In the genomic region with DNA sequence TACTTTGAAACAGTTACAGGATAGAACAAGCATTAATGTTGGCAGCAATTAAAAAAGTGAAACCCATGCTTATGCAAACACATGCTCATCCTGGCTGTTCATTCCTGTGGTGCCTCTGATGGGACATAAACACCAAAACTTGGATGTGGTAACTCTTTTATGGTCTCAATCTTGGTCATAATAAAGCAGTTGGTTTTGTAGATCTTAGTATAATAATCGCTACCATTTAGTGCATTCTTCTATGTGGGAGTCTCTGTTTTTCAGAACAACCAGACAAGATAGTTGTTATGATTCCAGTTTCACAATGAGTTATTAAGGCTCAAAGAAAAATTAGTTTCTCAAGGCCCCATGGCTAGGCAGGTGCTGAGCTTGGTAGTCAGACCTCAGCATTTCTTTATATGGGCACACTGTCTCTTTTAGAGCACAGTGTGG, we compare ENCODE assay signal across 10 cellular contexts.
DNase-seq lines count a peak whose midpoint lies in the region; ATAC-seq and TF ChIP-seq lines count a peak whose summit lies in the region.
"Had no signal": no experiment of that assay in that cellular context is flagged by ENCODE, and none has a peak within 500 bp of the region (broad histone marks: within the 10 kb centered on the region; RNA-seq: fewer than 3 reads in every experiment).

No MANE protein-coding gene starts in this region.

- peaks cover 0 to 26% of the 10 kb centered on the region in 2 donors for H3K36me3 ChIP-seq in vagina

- intact Hi-C loops in vagina (cut with DNase I), result no loop called here

- no peak overlapping the region for H3K27ac ChIP-seq in vagina

- H3K27me3 Mint-ChIP-seq in activated naive CD8-positive, alpha-beta T cell, result no peaks in the 10 kb centered on the region

- H3K27me3 ChIP-seq in vagina, result no peaks in the 10 kb centered on the region

- ATAC-seq in GM19328 (IDR thresholded peaks at IDR 0.05; ENCODE audit: unreplicated experiment), result peak; percentile 69
- peak; percentile 50 for ATAC-seq in HG03108 (IDR thresholded peaks at IDR 0.05; ENCODE audit: unreplicated experiment)

- H3K27ac Mint-ChIP-seq in activated naive CD8-positive, alpha-beta T cell, result peak overlapping the region; percentile 88

- H3K36me3 Mint-ChIP-seq in activated naive CD8-positive, alpha-beta T cell, result peaks cover 8% of the 10 kb centered on the region

- H3K9me3 ChIP-seq in vagina, result no peaks in the 10 kb centered on the region

- DNase-seq in GM04504 (ENCODE audit: low read depth), result peak; percentile 15
- no peak for DNase-seq in COR-L47 (lab: John Stamatoyannopoulos, UW)
- DNase-seq in hypothalamus (lab: John Stamatoyannopoulos, UW), result no peak
- DNase-seq in SK-N-DZ (ENCODE audit: low spot score), result no peak
- DNase-seq in vagina (ENCODE audit: extremely low spot score in 2 of 2), result no peak
- DNase-seq: DMS53, KG1 had no signal

- no peak for TF ChIP-seq CTCF in vagina (IDR thresholded peaks at IDR 0.05)

- peaks cover 29% of the 10 kb centered on the region for H3K4me1 Mint-ChIP-seq in activated naive CD8-positive, alpha-beta T cell (ENCODE audit: low read depth)

- peak overlapping the region; percentile 48 for H3K4me3 Mint-ChIP-seq in activated naive CD8-positive, alpha-beta T cell

- H3K4me3 ChIP-seq in vagina, result no peak overlapping the region

- no peaks in the 10 kb centered on the region for H3K4me1 ChIP-seq in vagina

- no peaks in the 10 kb centered on the region for H3K9me3 Mint-ChIP-seq in activated naive CD8-positive, alpha-beta T cell (ENCODE audit: low read depth)

- TF ChIP-seq POLR2A in vagina (IDR thresholded peaks at IDR 0.05), result no peak
